In genomic region chr3:143121240-143122088, GRCh38 we compare ENCODE assay signal across 8 cellular contexts. TPM values are rescaled to one million over a fixed set of nuclear protein-coding genes. Genes with fewer than 3 reads are reported as not detected.
DNase-seq lines count a peak whose midpoint lies in the region; ATAC-seq and TF ChIP-seq lines count a peak whose summit lies in the region.

No MANE protein-coding gene starts in this region.

- TF ChIP-seq CTCF in GM12875 (IDR thresholded peaks at IDR 0.05; ENCODE audit: borderline replicate concordance, insufficient read depth, low read depth, low read length): peak; percentile 88
- TF ChIP-seq CTCF in chondrocyte (IDR thresholded peaks at IDR 0.05): peak; percentile 84
- TF ChIP-seq CTCF in lower lobe of right lung (IDR thresholded peaks at IDR 0.05): peak; percentile 36

- peaks cover 2% of the 10 kb centered on the region for H3K27me3 Mint-ChIP-seq in chondrocyte (ENCODE audit: low read depth)

- peak; percentile 62 for DNase-seq in activated CD4-positive, CD25-positive, alpha-beta regulatory T cell treated with anti-CD3 and anti-CD28 coated beads, Interleukin-2, amount 50 U/mL, for 72 hours
- DNase-seq in chondrocyte (ENCODE audit: low spot score): peak; percentile 92
- DNase-seq in lower lobe of right lung: peak; percentile 57
- peak; percentile 59 for DNase-seq in stimulated activated CD8-positive, alpha-beta memory T cell treated with anti-CD3 and anti-CD28 coated beads, Interleukin-12 subunit alpha, Interleukin-12 subunit beta, amount 100 ng/mL, for 4 hours (ENCODE audit: low read depth)
- DNase-seq in HuH-7 (ENCODE audit: low spot score): no peak
- no peak for DNase-seq in NCI-H1092 (lab: John Stamatoyannopoulos, UW)

- no peaks in the 10 kb centered on the region for H3K9me3 ChIP-seq in lower lobe of right lung

- intact Hi-C loops in lower lobe of right lung (cut with DNase I): no loop called here

- H3K36me3 Mint-ChIP-seq in chondrocyte (ENCODE audit: low read depth): peaks cover 1% of the 10 kb centered on the region

- H3K27ac ChIP-seq in lower lobe of right lung: peak overlapping the region; percentile 83

- H3K4me3 Mint-ChIP-seq in chondrocyte (ENCODE audit: unreplicated experiment): peak overlapping the region; percentile 56

- peaks cover 20% of the 10 kb centered on the region for H3K4me1 Mint-ChIP-seq in chondrocyte (ENCODE audit: low read depth)

- H3K27ac Mint-ChIP-seq in chondrocyte (ENCODE audit: unreplicated experiment): no peak overlapping the region

- H3K27me3 ChIP-seq in lower lobe of right lung (ENCODE audit: low read depth): peaks cover 12% of the 10 kb centered on the region

- H3K4me3 ChIP-seq in GM12875 (ENCODE audit: low read depth, low read length): peak overlapping the region; percentile 98
- H3K4me3 ChIP-seq in lower lobe of right lung: peak overlapping the region; percentile 72

- ATAC-seq in HG03135 (IDR thresholded peaks at IDR 0.05; ENCODE audit: unreplicated experiment) (peak; percentile 8), lower lobe of right lung (peak in 1 of 2 donors; percentile 4)

- H3K4me1 ChIP-seq in lower lobe of right lung: peaks cover 56% of the 10 kb centered on the region

- no peaks in the 10 kb centered on the region for H3K9me3 Mint-ChIP-seq in chondrocyte (ENCODE audit: low read depth)

- H3K36me3 ChIP-seq in lower lobe of right lung: no peaks in the 10 kb centered on the region

RNA-seq across cellular contexts. Expression of gene CHST2, which starts 1.9 kb away (rescaled TPM):
- 8.7 to 23.1 TPM (median 23.1 TPM) in 3 replicates for total RNA-seq in chondrocyte
- total RNA-seq in lower lobe of right lung: 6.2 TPM

Comparison
In these comparisons a context has a peak if more than half of its experiments do, and no peak if none do; other contexts are left out.
1. CTCF ChIP-seq: peak in every context shown above with its lines; median percentile 88 in GM12875; 84 in chondrocyte; 36 in lower lobe of right lung.
2. DNase-seq: peak in activated CD4-positive, CD25-positive, alpha-beta regulatory T cell treated with anti-CD3 and anti-CD28 coated beads, Interleukin-2, amount 50 U/mL, for 72 hours (single experiment), chondrocyte (single experiment), lower lobe of right lung (single experiment) and stimulated activated CD8-positive, alpha-beta memory T cell treated with anti-CD3 and anti-CD28 coated beads, Interleukin-12 subunit alpha, Interleukin-12 subunit beta, amount 100 ng/mL, for 4 hours (single experiment); none in HuH-7 (single experiment) and NCI-H1092 (single experiment).